1 cellular context compared by ENCODE assay signal in the genomic region with DNA sequence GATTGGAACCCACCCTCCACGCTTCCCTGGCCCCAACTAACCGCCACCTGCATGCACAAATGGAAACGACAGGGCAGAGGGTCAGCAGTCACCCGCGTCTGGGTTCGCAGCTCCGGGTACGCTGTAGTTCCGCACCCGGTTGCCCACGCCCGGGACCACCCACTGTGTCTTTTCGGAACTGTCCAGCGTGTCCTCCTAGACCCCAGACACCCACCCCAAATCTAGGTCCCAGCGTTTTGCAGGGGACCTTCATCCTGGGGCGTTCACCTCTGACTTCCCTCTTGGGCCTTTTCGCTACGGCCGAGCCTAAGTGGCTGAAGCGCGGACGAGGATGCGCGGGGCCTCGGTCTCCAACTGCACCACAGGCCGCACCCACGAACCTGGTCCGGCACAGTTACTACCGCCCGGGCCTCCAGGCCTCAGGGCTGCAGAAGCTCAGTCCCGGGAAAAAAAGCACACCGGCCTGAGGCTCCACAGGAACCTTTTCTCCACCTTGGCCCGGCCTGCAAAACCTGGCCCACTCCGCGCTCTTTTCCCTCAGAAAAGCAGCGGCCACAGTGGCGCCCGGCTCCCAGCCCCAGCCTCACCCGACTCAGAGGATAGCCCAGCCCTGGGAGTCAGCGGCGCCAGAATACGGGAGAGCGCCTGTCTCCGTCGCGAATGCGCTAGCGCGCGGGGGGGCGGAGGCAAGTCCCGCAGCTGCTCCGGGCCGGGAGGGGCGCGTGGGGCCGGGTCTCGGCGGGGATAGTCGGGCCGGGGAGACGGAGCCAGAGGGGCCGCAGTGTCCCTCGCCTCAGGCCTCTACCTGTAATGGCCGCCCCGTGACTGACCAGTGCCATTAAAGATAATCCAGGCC.
TF ChIP-seq lines count a peak whose summit lies in the region.

ZFP30 (minus strand) TSS at position 633 of the 856 bp plus-strand sequence. CDS start 7,643 bp downstream, outside the sequence.

TF ChIP-seq in GM23338, 12 proteins besides CTCF, POLR2A, EP300 and RAD21 (continued from another document):
- TF ChIP-seq, protein P1, sequence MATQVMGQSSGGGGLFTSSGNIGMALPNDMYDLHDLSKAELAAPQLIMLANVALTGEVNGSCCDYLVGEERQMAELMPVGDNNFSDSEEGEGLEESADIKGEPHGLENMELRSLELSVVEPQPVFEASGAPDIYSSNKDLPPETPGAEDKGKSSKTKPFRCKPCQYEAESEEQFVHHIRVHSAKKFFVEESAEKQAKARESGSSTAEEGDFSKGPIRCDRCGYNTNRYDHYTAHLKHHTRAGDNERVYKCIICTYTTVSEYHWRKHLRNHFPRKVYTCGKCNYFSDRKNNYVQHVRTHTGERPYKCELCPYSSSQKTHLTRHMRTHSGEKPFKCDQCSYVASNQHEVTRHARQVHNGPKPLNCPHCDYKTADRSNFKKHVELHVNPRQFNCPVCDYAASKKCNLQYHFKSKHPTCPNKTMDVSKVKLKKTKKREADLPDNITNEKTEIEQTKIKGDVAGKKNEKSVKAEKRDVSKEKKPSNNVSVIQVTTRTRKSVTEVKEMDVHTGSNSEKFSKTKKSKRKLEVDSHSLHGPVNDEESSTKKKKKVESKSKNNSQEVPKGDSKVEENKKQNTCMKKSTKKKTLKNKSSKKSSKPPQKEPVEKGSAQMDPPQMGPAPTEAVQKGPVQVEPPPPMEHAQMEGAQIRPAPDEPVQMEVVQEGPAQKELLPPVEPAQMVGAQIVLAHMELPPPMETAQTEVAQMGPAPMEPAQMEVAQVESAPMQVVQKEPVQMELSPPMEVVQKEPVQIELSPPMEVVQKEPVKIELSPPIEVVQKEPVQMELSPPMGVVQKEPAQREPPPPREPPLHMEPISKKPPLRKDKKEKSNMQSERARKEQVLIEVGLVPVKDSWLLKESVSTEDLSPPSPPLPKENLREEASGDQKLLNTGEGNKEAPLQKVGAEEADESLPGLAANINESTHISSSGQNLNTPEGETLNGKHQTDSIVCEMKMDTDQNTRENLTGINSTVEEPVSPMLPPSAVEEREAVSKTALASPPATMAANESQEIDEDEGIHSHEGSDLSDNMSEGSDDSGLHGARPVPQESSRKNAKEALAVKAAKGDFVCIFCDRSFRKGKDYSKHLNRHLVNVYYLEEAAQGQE (IDR thresholded peaks at IDR 0.05; ENCODE audit: unreplicated experiment): peak; percentile 41
- TF ChIP-seq POLR2AphosphoS5 (IDR thresholded peaks at IDR 0.05; ENCODE audit: low read depth): peak; percentile 1; the same call in 1 of the 2 replicates
- TF ChIP-seq ZNF114 (CRISPR knock-in tag; IDR thresholded peaks at IDR 0.05): no peak
- no peak for TF ChIP-seq ETS1 (IDR thresholded peaks at IDR 0.05)
- no peak for TF ChIP-seq EZH2phosphoT487 (IDR thresholded peaks at IDR 0.05; ENCODE audit: unreplicated experiment)
- no peak for TF ChIP-seq ZNF462 (CRISPR knock-in tag; IDR thresholded peaks at IDR 0.05)
- TF ChIP-seq NANOG (IDR thresholded peaks at IDR 0.05; ENCODE audit: borderline replicate concordance): no peak
